In the genomic region with DNA sequence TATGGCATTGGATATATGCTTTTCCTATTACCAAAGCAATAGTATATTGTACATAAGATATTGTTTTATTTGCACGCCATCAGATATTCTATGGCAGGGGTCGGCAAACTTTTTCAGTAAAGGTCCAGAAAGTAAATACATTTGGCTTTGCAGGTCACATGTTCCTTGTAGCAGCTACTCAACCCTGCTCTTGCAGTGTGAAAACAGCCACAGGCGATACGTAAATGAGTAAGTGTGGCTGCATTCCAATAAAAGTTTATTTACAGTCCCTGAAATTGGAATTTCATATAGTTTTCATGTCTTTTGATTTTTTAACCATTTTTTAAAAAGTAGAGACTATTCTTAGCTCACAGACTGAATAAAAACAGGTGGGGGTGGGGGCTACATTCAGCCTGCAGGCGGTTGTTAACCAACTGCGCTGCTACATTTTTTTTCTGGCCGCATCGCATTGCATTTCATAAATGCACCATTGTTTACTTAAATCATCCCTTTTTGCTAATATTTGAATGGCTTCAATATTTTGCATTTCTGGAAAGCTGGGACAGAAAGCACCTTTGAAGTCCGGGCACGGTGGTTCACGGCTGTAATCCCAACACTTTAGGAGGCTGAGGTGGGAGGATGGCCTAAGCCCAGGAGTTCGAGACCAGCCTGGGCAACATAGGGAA, we compare ENCODE assay signal across 18 cellular contexts. TPM values are rescaled to one million over a fixed set of nuclear protein-coding genes. Genes with fewer than 3 reads are reported as not detected.
DNase-seq lines count a peak whose midpoint lies in the region; ATAC-seq, FAIRE-seq and TF ChIP-seq lines count a peak whose summit lies in the region.
"Had no signal": no experiment of that assay in that cellular context is flagged by ENCODE, and none has a peak within 500 bp of the region (broad histone marks: within the 10 kb centered on the region; RNA-seq: fewer than 3 reads in every experiment).

No MANE protein-coding gene starts in this region.

- TF ChIP-seq EP300 in A549 (IDR thresholded peaks at IDR 0.05) = no peak

- intact Hi-C loops in PC-3 (cut with micrococcal nuclease) = no loop called here

- no TSS peak for BruUV-seq in PC-3 (replicated peaks; lab: Mats Ljungman, UMichigan)

- POLR2A ChIA-PET in A549 (lab: Yijun Ruan, JAX) (no interaction called here), PC-3 (lab: Charles Lee; ENCODE audit: unreplicated experiment) (no interaction called here)

- H3K27me3 ChIP-seq in PC-3 (ENCODE audit: low read length) (no peaks in the 10 kb centered on the region), neural progenitor cell (no peaks in the 10 kb centered on the region), smooth muscle cell (ENCODE audit: low read depth) (no peaks in the 10 kb centered on the region)
- H3K27me3 ChIP-seq: BLaER1 treated with 17β-estradiol and CSF1 and Interleukin-3, amounts not matched to agents 10 nM and 100 nM had no signal

- DNase-seq in A549 (ENCODE audit: low read depth in 1 of 2, low spot score in 1 of 2) (no peak), PC-3 (peak; percentile 13), SK-N-MC (ENCODE audit: low read depth, low spot score) (no peak), neural progenitor cell (ENCODE audit: low spot score) (no peak), NCI-H2171 treated with DMSO at 0.1 percent for 48 hours (lab: John Stamatoyannopoulos, UW) (no peak), ecto neural progenitor cell (ENCODE audit: low spot score) (no peak), smooth muscle cell (lab: John Stamatoyannopoulos, UW; ENCODE audit: unreplicated experiment) (no peak)
- DNase-seq: 8988T; CD8-positive, alpha-beta T cell; COR-L47; DMS 273 treated with DMSO at 0.1 percent for 48 hours; GM23248 had no signal

- 34% methylated on average over 12 of the region's 12 CpGs for WGBS in A549 (ENCODE audit: missing lambda C conversion rate)
- WGBS in smooth muscle cell (ENCODE audit: low lambda C conversion rate) = 91% methylated on average over 12 of the region's 12 CpGs

- H3K4me3 ChIP-seq in A549 (no peak overlapping the region), PC-3 (ENCODE audit: low read length) (no peak overlapping the region), SK-N-MC (peak overlapping the region; percentile 23; the same call in 1 of the 2 replicates), neural progenitor cell (no peak overlapping the region), smooth muscle cell (no peak overlapping the region)
- H3K4me3 ChIP-seq: BLaER1 treated with 17β-estradiol and CSF1 and Interleukin-3, amounts not matched to agents 10 nM and 100 nM; GM23248; HAP-1 had no signal

- peaks cover 8% of the 10 kb centered on the region for H3K9me3 Mint-ChIP-seq in neural progenitor cell
- H3K9me3 Mint-ChIP-seq: CD8-positive, alpha-beta T cell had no signal

- no peak for TF ChIP-seq POLR2A in A549 (IDR thresholded peaks at IDR 0.05; ENCODE audit: low read length)

- no peak for ATAC-seq in A549
- ATAC-seq in PC-3 = no peak
- ATAC-seq in GM19023 (IDR thresholded peaks at IDR 0.05; ENCODE audit: unreplicated experiment) = no peak
- ATAC-seq: CD8-positive, alpha-beta T cell had no signal

- H3K9me2 ChIP-seq in PC-3 (replicated peaks; ENCODE audit: low read length) = no peaks in the 10 kb centered on the region

- H3K9ac ChIP-seq in PC-3 (ENCODE audit: low read length) = no peak overlapping the region
- no peak overlapping the region for H3K9ac ChIP-seq in SK-N-MC (ENCODE audit: insufficient read length)
- no peak overlapping the region for H3K9ac ChIP-seq in neural progenitor cell
- no peak overlapping the region for H3K9ac ChIP-seq in smooth muscle cell (ENCODE audit: low read depth)
- H3K9ac ChIP-seq: BLaER1 treated with 17β-estradiol and CSF1 and Interleukin-3, amounts not matched to agents 10 nM and 100 nM; GM23248 had no signal

- no peaks in the 10 kb centered on the region for H3K27me3 Mint-ChIP-seq in neural progenitor cell (ENCODE audit: insufficient read depth, low read depth)
- H3K27me3 Mint-ChIP-seq: B cell had no signal

- no peak for FAIRE-seq in A549 (lab: Jason Lieb, UNC)
- FAIRE-seq: G401.6, GM12891 had no signal

- CTCF ChIA-PET in A549 (lab: Yijun Ruan, JAX) (interaction anchor here (0.8 to 2.2 kb wide), 4 partner anchors 8 to 36 kb away, joined by 5 to 7 read pairs (median 6); no protein-coding TSS in a partner anchor), PC-3 (lab: Charles Lee) (no interaction called here)

- H3K9me3 ChIP-seq in A549 = no peaks in the 10 kb centered on the region; the same call in 2 of the 3 replicates
- H3K9me3 ChIP-seq in PC-3 (ENCODE audit: low read length) = no peaks in the 10 kb centered on the region
- no peaks in the 10 kb centered on the region for H3K9me3 ChIP-seq in SK-N-MC (ENCODE audit: low read depth, low read length)
- no peaks in the 10 kb centered on the region for H3K9me3 ChIP-seq in neural progenitor cell (ENCODE audit: low read depth)
- H3K9me3 ChIP-seq in smooth muscle cell (replicated peaks; ENCODE audit: low read depth) = no peaks in the 10 kb centered on the region
- H3K9me3 ChIP-seq: HAP-1 had no signal

- H3K4me1 ChIP-seq in A549 (peaks cover 10% of the 10 kb centered on the region; the same call in 2 of the 3 replicates), PC-3 (ENCODE audit: insufficient read depth, low read length) (no peaks in the 10 kb centered on the region), neural progenitor cell (no peaks in the 10 kb centered on the region), smooth muscle cell (ENCODE audit: low read depth) (no peaks in the 10 kb centered on the region)
- H3K4me1 ChIP-seq: HAP-1 had no signal

- H3K36me3 ChIP-seq in PC-3 (ENCODE audit: low read depth, low read length) = no peaks in the 10 kb centered on the region
- H3K36me3 ChIP-seq in SK-N-MC (ENCODE audit: insufficient read depth, low read length) = no peaks in the 10 kb centered on the region
- H3K36me3 ChIP-seq in neural progenitor cell = no peaks in the 10 kb centered on the region
- no peaks in the 10 kb centered on the region for H3K36me3 ChIP-seq in smooth muscle cell (ENCODE audit: low read depth)
- H3K36me3 ChIP-seq: BLaER1 treated with 17β-estradiol and CSF1 and Interleukin-3, amounts not matched to agents 10 nM and 100 nM; HAP-1 had no signal

- H3K27ac ChIP-seq in A549 (0 out of 6 replicates have a peak overlapping the region, but pooled peaks of 1 of the 2 experiments have one; percentile 13), PC-3 (ENCODE audit: low read length) (no peak overlapping the region), SK-N-MC (peak overlapping the region; percentile 51; the same call in 1 of the 2 replicates), neural progenitor cell (no peak overlapping the region), smooth muscle cell (ENCODE audit: low read depth) (no peak overlapping the region)
- H3K27ac ChIP-seq: BLaER1 treated with 17β-estradiol and CSF1 and Interleukin-3, amounts not matched to agents 10 nM and 100 nM; GM23248 had no signal

- TF ChIP-seq CTCF in A549 (IDR thresholded peaks at IDR 0.05) (no peak), PC-3 (conservative IDR thresholded peaks at IDR 0.05; ENCODE audit: low read depth, low read length) (no peak), neural progenitor cell (IDR thresholded peaks at IDR 0.05) (no peak), smooth muscle cell (IDR thresholded peaks at IDR 0.05; ENCODE audit: borderline replicate concordance, insufficient read depth, poor library complexity, severe bottlenecking) (no peak)

- no peaks in the 10 kb centered on the region for H4K20me1 ChIP-seq in PC-3 (ENCODE audit: low read length)
- no peaks in the 10 kb centered on the region for H4K20me1 ChIP-seq in neural progenitor cell (ENCODE audit: low read depth)
- no peaks in the 10 kb centered on the region for H4K20me1 ChIP-seq in smooth muscle cell (ENCODE audit: low read depth)
- H4K20me1 ChIP-seq: BLaER1 treated with 17β-estradiol and CSF1 and Interleukin-3, amounts not matched to agents 10 nM and 100 nM had no signal

- H3K27ac Mint-ChIP-seq in neural progenitor cell = peak overlapping the region; percentile 42
- H3K27ac Mint-ChIP-seq: B cell; CD8-positive, alpha-beta T cell had no signal

- H3K36me3 Mint-ChIP-seq in neural progenitor cell = peaks cover 2% of the 10 kb centered on the region
- H3K36me3 Mint-ChIP-seq: CD8-positive, alpha-beta T cell had no signal

- H3K4me2 ChIP-seq in A549 = peak overlapping the region; percentile 44
- H3K4me2 ChIP-seq in PC-3 (ENCODE audit: low read length) = no peak overlapping the region
- H3K4me2 ChIP-seq in neural progenitor cell = no peak overlapping the region
- H3K4me2 ChIP-seq in smooth muscle cell = no peak overlapping the region
- H3K4me2 ChIP-seq: BLaER1 treated with 17β-estradiol and CSF1 and Interleukin-3, amounts not matched to agents 10 nM and 100 nM had no signal

- H3K4me3 Mint-ChIP-seq in neural progenitor cell = peak overlapping the region; percentile 64
- H3K4me3 Mint-ChIP-seq: B cell; CD8-positive, alpha-beta T cell had no signal

- H3K4me1 Mint-ChIP-seq in neural progenitor cell = peaks cover 15% of the 10 kb centered on the region
- H3K4me1 Mint-ChIP-seq: B cell had no signal

- H3K79me2 ChIP-seq in PC-3 (ENCODE audit: low read length) (no peaks in the 10 kb centered on the region), neural progenitor cell (ENCODE audit: low read depth) (no peaks in the 10 kb centered on the region), smooth muscle cell (ENCODE audit: low read depth) (no peaks in the 10 kb centered on the region)

- TF ChIP-seq RAD21 in A549 (conservative IDR thresholded peaks at IDR 0.05 in 1 of 2, IDR thresholded peaks at IDR 0.05 in 1 of 2) = no peak

- H2AFZ ChIP-seq in PC-3 (ENCODE audit: low read length) (no peak overlapping the region), neural progenitor cell (replicated peaks) (no peak overlapping the region), smooth muscle cell (ENCODE audit: low read depth) (no peak overlapping the region)
- H2AFZ ChIP-seq: GM23248 had no signal

- H3F3A ChIP-seq in PC-3 (ENCODE audit: low read length, unreplicated experiment) = no peaks in the 10 kb centered on the region
- no peaks in the 10 kb centered on the region for H3F3A ChIP-seq in neural progenitor cell (ENCODE audit: low read depth)
- H3F3A ChIP-seq in smooth muscle cell (ENCODE audit: low read depth) = no peaks in the 10 kb centered on the region

TF ChIP-seq in A549, 52 proteins besides CTCF, POLR2A, EP300 and RAD21:
- TF ChIP-seq ESRRA (IDR thresholded peaks at IDR 0.05; ENCODE audit: borderline replicate concordance, low read length) (no peak), ZSCAN20 (CRISPR knock-in tag; IDR thresholded peaks at IDR 0.05) (no peak)

RNA-seq across cellular contexts. Expression of a gene that starts 50.5 kb away (rescaled TPM):
- polyA plus RNA-seq in A549 (2011; rRNA removed) (36.9 and 41.8 TPM in 2 replicates), A549 (2017; fragmentation: RNase III; extraction: RNeasy Plus Mini Kit Qiagen cat#74134 plus additional on column Dnase treatment) (22.4 to 24.4 TPM (median 22.9 TPM) in 3 replicates), smooth muscle cell (26.7 and 29.1 TPM in 2 replicates)
- polyA plus RNA-seq in A549 (2012; cell fraction: cytosol; rRNA removed) = 6.9 and 8.8 TPM in 2 replicates
- 5.1 and 9.1 TPM in 2 replicates for polyA plus RNA-seq in A549 (2012; cell fraction: nucleus; rRNA removed)
- 42.9 and 44.1 TPM in 2 replicates for polyA minus RNA-seq in A549 (2011; rRNA and poly(A)+ RNA removed)
- total RNA-seq in PC-3 (2014; rRNA removed) (24.4 and 28.6 TPM in 2 replicates), neural progenitor cell (ENCODE audit: low replicate concordance) (64.2 and 77.3 TPM in 2 replicates), smooth muscle cell (77.5 and 86.7 TPM in 2 replicates)
